Comparison of ENCODE assay signal across 1 cellular context in the genomic region with DNA sequence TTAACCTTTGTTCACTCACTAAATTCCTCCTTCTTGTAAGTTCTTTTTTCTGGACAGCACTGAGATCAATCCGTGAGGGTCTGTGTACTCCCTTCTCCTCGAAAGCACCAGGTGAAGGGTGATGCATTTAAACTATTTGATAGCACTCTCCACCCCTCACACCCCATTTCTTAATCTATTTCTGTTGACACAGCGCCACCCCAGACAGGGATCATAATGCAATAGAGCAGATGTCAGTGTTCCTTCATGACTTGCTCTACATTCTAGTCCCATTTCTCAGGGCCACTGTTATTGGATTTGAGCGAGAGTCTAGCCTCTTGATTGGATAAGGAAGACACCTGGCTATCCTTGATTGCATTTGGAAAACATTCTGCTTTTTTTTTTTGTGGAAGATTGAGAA.
TF ChIP-seq lines count a peak whose summit lies in the region.

No MANE protein-coding gene starts in this region.

TF ChIP-seq in Ishikawa, 13 proteins besides CTCF, POLR2A, EP300 and RAD21 (continued from another document):
- TF ChIP-seq, protein P1, sequence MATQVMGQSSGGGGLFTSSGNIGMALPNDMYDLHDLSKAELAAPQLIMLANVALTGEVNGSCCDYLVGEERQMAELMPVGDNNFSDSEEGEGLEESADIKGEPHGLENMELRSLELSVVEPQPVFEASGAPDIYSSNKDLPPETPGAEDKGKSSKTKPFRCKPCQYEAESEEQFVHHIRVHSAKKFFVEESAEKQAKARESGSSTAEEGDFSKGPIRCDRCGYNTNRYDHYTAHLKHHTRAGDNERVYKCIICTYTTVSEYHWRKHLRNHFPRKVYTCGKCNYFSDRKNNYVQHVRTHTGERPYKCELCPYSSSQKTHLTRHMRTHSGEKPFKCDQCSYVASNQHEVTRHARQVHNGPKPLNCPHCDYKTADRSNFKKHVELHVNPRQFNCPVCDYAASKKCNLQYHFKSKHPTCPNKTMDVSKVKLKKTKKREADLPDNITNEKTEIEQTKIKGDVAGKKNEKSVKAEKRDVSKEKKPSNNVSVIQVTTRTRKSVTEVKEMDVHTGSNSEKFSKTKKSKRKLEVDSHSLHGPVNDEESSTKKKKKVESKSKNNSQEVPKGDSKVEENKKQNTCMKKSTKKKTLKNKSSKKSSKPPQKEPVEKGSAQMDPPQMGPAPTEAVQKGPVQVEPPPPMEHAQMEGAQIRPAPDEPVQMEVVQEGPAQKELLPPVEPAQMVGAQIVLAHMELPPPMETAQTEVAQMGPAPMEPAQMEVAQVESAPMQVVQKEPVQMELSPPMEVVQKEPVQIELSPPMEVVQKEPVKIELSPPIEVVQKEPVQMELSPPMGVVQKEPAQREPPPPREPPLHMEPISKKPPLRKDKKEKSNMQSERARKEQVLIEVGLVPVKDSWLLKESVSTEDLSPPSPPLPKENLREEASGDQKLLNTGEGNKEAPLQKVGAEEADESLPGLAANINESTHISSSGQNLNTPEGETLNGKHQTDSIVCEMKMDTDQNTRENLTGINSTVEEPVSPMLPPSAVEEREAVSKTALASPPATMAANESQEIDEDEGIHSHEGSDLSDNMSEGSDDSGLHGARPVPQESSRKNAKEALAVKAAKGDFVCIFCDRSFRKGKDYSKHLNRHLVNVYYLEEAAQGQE (IDR thresholded peaks at IDR 0.05; ENCODE audit: low read depth), result no peak
TF ChIP-seq in Ishikawa: peak in this region for 0.
